In the genomic region with DNA sequence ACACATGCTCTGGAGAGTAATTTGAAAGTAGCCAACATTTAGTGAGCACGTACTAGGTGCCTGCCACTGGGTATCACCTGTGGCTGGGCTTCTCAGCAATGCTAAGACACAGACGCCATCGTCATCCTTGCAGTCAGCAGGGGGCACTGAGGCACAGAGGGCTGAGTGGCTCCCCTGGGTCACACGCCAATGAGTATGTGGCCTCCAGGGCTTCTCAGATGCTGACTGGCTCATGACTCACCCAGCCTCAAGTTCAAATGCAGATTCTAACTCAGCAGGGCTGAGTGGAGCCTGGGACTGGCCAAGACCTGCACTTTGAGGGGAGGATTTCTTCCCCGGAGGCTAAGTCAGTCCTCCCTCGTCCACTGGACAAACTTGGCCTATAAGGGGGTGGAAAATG, we compare ENCODE assay signal across 9 cellular contexts.
DNase-seq lines count a peak whose midpoint lies in the region; ATAC-seq, FAIRE-seq and TF ChIP-seq lines count a peak whose summit lies in the region.
"Had no signal": no experiment of that assay in that cellular context is flagged by ENCODE, and none has a peak within 500 bp of the region (broad histone marks: within the 10 kb centered on the region; RNA-seq: fewer than 3 reads in every experiment).

No MANE protein-coding gene starts in this region.

- H3K27ac Mint-ChIP-seq in chondrocyte (ENCODE audit: unreplicated experiment): no peak overlapping the region

- DNase-seq in RCC 7860 (ENCODE audit: low spot score) (peak; percentile 99), chondrocyte (ENCODE audit: low spot score) (no peak), COR-L47 (lab: John Stamatoyannopoulos, UW) (no peak), GM12892 (ENCODE audit: insufficient read length) (no peak), DMS114 treated with DMSO at 0.1 percent for 48 hours (lab: John Stamatoyannopoulos, UW; ENCODE audit: unreplicated experiment) (no peak)
- DNase-seq in stimulated activated CD4-positive, alpha-beta T cell treated with anti-CD3 and anti-CD28 coated beads, Interleukin-12 subunit alpha, Interleukin-12 subunit beta, amount 100 ng/mL, for 24 hours (ENCODE audit: low read depth in 2 of 2): peak; percentile 15 to 27

- no peak for TF ChIP-seq POLR2A in GM12892 (IDR thresholded peaks at IDR 0.05; ENCODE audit: low read depth, low read length)

- H3K36me3 Mint-ChIP-seq in chondrocyte (ENCODE audit: low read depth): no peaks in the 10 kb centered on the region

- no peaks in the 10 kb centered on the region for H3K9me3 Mint-ChIP-seq in chondrocyte (ENCODE audit: low read depth)
- H3K9me3 Mint-ChIP-seq: central memory CD8-positive, alpha-beta T cell had no signal

- peaks cover 7% of the 10 kb centered on the region for H3K4me1 Mint-ChIP-seq in chondrocyte (ENCODE audit: low read depth)
- H3K4me1 Mint-ChIP-seq: central memory CD8-positive, alpha-beta T cell had no signal

- H3K4me3 Mint-ChIP-seq in chondrocyte (ENCODE audit: unreplicated experiment): no peak overlapping the region
- H3K4me3 Mint-ChIP-seq: central memory CD8-positive, alpha-beta T cell had no signal

- 0 out of 3 replicates have a peak, but pooled peaks have one; percentile 5 for TF ChIP-seq CTCF in GM12872 (IDR thresholded peaks at IDR 0.05; ENCODE audit: insufficient read depth, low read depth, low read length)
- TF ChIP-seq CTCF in chondrocyte (IDR thresholded peaks at IDR 0.05): peak; percentile 54

- ATAC-seq in GM18867 (IDR thresholded peaks at IDR 0.05; ENCODE audit: unreplicated experiment): no peak

- FAIRE-seq in RCC 7860 (lab: Jason Lieb, UNC) (peak; percentile 99), GM12892 (lab: Jason Lieb, UNC) (no peak)

- H3K27me3 Mint-ChIP-seq in chondrocyte (ENCODE audit: low read depth): peaks cover 53% of the 10 kb centered on the region

Comparison
In these comparisons a context has a peak if more than half of its experiments do, and no peak if none do; other contexts are left out.
1. DNase-seq: peak in RCC 7860 (single experiment) and stimulated activated CD4-positive, alpha-beta T cell treated with anti-CD3 and anti-CD28 coated beads, Interleukin-12 subunit alpha, Interleukin-12 subunit beta, amount 100 ng/mL, for 24 hours (2 of 2); none in chondrocyte (single experiment), COR-L47 (single experiment), GM12892 (single experiment) and DMS114 treated with DMSO at 0.1 percent for 48 hours (single experiment).